Comparison of ENCODE assay signal across 21 cellular contexts in genomic region chr19:43538922-43539321, GRCh38. TPM values are rescaled to one million over a fixed set of nuclear protein-coding genes. Genes with fewer than 3 reads are reported as not detected.
A peak's percentile ranks its signal among the peaks of the same experiment; 100 is the strongest.
DNase-seq lines count a peak whose midpoint lies in the region; ATAC-seq, FAIRE-seq and TF ChIP-seq lines count a peak whose summit lies in the region.
"Had no signal": no experiment of that assay in that cellular context is flagged by ENCODE, and none has a peak within 500 bp of the region (broad histone marks: within the 10 kb centered on the region; RNA-seq: fewer than 3 reads in every experiment).

No MANE protein-coding gene starts in this region.

- H3K56ac ChIP-seq in mesendoderm (ENCODE audit: low read length), result no peak overlapping the region

- H2BK15ac ChIP-seq in mesendoderm (replicated peaks; ENCODE audit: low read depth), result no peak overlapping the region

- peaks cover 4% of the 10 kb centered on the region for H3K9me3 Mint-ChIP-seq in activated naive CD8-positive, alpha-beta T cell treated with anti-CD3 and anti-CD28 coated beads, Interleukin-2, amount 10 ng/mL, durations not matched to agents 7 days and 5 days
- H3K9me3 Mint-ChIP-seq in activated naive CD8-positive, alpha-beta T cell treated with anti-CD3 and anti-CD28 coated beads for 36 hours, result peaks cover 7% of the 10 kb centered on the region
- H3K9me3 Mint-ChIP-seq in neural progenitor cell, result peaks cover 12% of the 10 kb centered on the region

- H3K9me3 ChIP-seq in K562 (replicated peaks; ENCODE audit: control insufficient read depth, insufficient read depth, low read depth, low read length) (peaks cover 1% of the 10 kb centered on the region; the same call in 1 of the 2 replicates), neural progenitor cell (ENCODE audit: low read depth) (peaks cover 9% of the 10 kb centered on the region)

- intact Hi-C loops in K562 (cut with micrococcal nuclease), result loop anchor here (10.0 kb wide), 1 partner anchor 126 kb away; no protein-coding TSS in a partner anchor

- no TSS peak for BruUV-seq in K562 (replicated peaks; lab: Mats Ljungman, UMichigan)

- no peak for TF ChIP-seq POLR2A in K562 (conservative IDR thresholded peaks at IDR 0.05)

- no peak overlapping the region for H3K9ac ChIP-seq in K562 (ENCODE audit: insufficient read depth in 1 of 2, low read depth in 2 of 2, low read length in 2 of 2)
- no peak overlapping the region for H3K9ac ChIP-seq in neural progenitor cell
- no peak overlapping the region for H3K9ac ChIP-seq in mesendoderm (ENCODE audit: low read length)
- H3K9ac ChIP-seq: GM23248 had no signal

- no peak overlapping the region for H2BK5ac ChIP-seq in mesendoderm (ENCODE audit: low read length)

- no peak for DNase-seq in activated naive CD8-positive, alpha-beta T cell treated with anti-CD3 and anti-CD28 coated beads, Interleukin-2, amount 10 ng/mL, durations not matched to agents 7 days and 5 days
- no peak for DNase-seq in activated naive CD8-positive, alpha-beta T cell treated with anti-CD3 and anti-CD28 coated beads for 36 hours
- no peak for DNase-seq in K562 (ENCODE audit: extremely low read depth in 1 of 4, low spot score in 3 of 4)
- no peak for DNase-seq in neural progenitor cell (ENCODE audit: low spot score)
- no peak for DNase-seq in mesendoderm
- no peak for DNase-seq in HuH-7 (ENCODE audit: low spot score)
- DNase-seq in hypothalamus (lab: John Stamatoyannopoulos, UW), result no peak
- DNase-seq: 8988T; C1 segment of cervical spinal cord; Calu3; CD4-positive, alpha-beta memory T cell; COR-L47; DMS53; DMS79 treated with DMSO at 0.1 percent for 48 hours; GM23248; H7; HCEC 1CT had no signal

- no peak overlapping the region for H3K27ac ChIP-seq in K562 (ENCODE audit: extremely low read depth, low read depth, low read length)
- no peak overlapping the region for H3K27ac ChIP-seq in neural progenitor cell
- H3K27ac ChIP-seq in mesendoderm (ENCODE audit: low read depth, low read length), result no peak overlapping the region
- H3K27ac ChIP-seq: GM23248 had no signal

- peaks cover 13% of the 10 kb centered on the region for H3F3A ChIP-seq in neural progenitor cell (ENCODE audit: low read depth)

- peak overlapping the region; percentile 15 for H3K27ac Mint-ChIP-seq in activated naive CD8-positive, alpha-beta T cell treated with anti-CD3 and anti-CD28 coated beads, Interleukin-2, amount 10 ng/mL, durations not matched to agents 7 days and 5 days
- no peak overlapping the region for H3K27ac Mint-ChIP-seq in activated naive CD8-positive, alpha-beta T cell treated with anti-CD3 and anti-CD28 coated beads for 36 hours
- no peak overlapping the region for H3K27ac Mint-ChIP-seq in neural progenitor cell

- H3K18ac ChIP-seq in mesendoderm (ENCODE audit: low read length), result no peak overlapping the region

- no peak overlapping the region for H4K8ac ChIP-seq in mesendoderm (ENCODE audit: low read depth, low read length)

- peaks cover 0 to 16% of the 10 kb centered on the region in 2 experiments; a peak in 2 of 5 replicates for H3K4me1 ChIP-seq in K562 (replicated peaks in 1 of 2; ENCODE audit: control insufficient read depth in 2 of 2, insufficient read depth in 2 of 2, low read length in 2 of 2)
- no peaks in the 10 kb centered on the region for H3K4me1 ChIP-seq in neural progenitor cell
- peaks cover 3% of the 10 kb centered on the region for H3K4me1 ChIP-seq in mesendoderm (ENCODE audit: control insufficient read depth, low read depth, low read length)

- no peak overlapping the region for H3K4me2 ChIP-seq in K562 (ENCODE audit: insufficient read depth, low read length)
- H3K4me2 ChIP-seq in neural progenitor cell, result no peak overlapping the region
- no peak overlapping the region for H3K4me2 ChIP-seq in mesendoderm (ENCODE audit: low read length)

- POLR2A ChIA-PET in activated naive CD8-positive, alpha-beta T cell treated with anti-CD3 and anti-CD28 coated beads, Interleukin-2, amount 10 ng/mL, durations not matched to agents 7 days and 5 days (lab: Charles Lee), result no interaction called here
- POLR2A ChIA-PET in K562 (lab: Yijun Ruan, JAX), result no interaction called here

- H3K4me3 Mint-ChIP-seq in activated naive CD8-positive, alpha-beta T cell treated with anti-CD3 and anti-CD28 coated beads, Interleukin-2, amount 10 ng/mL, durations not matched to agents 7 days and 5 days, result no peak overlapping the region
- H3K4me3 Mint-ChIP-seq in activated naive CD8-positive, alpha-beta T cell treated with anti-CD3 and anti-CD28 coated beads for 36 hours, result no peak overlapping the region
- H3K4me3 Mint-ChIP-seq in neural progenitor cell, result peak overlapping the region; percentile 2
- H3K4me3 Mint-ChIP-seq: CD4-positive, alpha-beta memory T cell had no signal

- no peaks in the 10 kb centered on the region for H3K27me3 Mint-ChIP-seq in activated naive CD8-positive, alpha-beta T cell treated with anti-CD3 and anti-CD28 coated beads, Interleukin-2, amount 10 ng/mL, durations not matched to agents 7 days and 5 days
- H3K27me3 Mint-ChIP-seq in activated naive CD8-positive, alpha-beta T cell treated with anti-CD3 and anti-CD28 coated beads for 36 hours, result no peaks in the 10 kb centered on the region
- peaks cover 5% of the 10 kb centered on the region for H3K27me3 Mint-ChIP-seq in neural progenitor cell (ENCODE audit: insufficient read depth, low read depth)
- H3K27me3 Mint-ChIP-seq: CD4-positive, alpha-beta memory T cell had no signal

- CTCF ChIA-PET in K562 (lab: Yijun Ruan, JAX; ENCODE audit: low intra/inter-chr PET ratio), result no interaction called here

- H3K79me2 ChIP-seq in K562 (ENCODE audit: control insufficient read depth, insufficient read depth, low read length), result no peaks in the 10 kb centered on the region
- H3K79me2 ChIP-seq in neural progenitor cell (ENCODE audit: low read depth), result no peaks in the 10 kb centered on the region
- H3K79me2 ChIP-seq in mesendoderm (ENCODE audit: control insufficient read depth, insufficient read depth, low read length), result no peaks in the 10 kb centered on the region

- H3K4ac ChIP-seq in mesendoderm (ENCODE audit: low read depth, low read length), result no peak overlapping the region

- no peak overlapping the region for H2BK120ac ChIP-seq in mesendoderm (ENCODE audit: low read depth, low read length)

- H3K36me3 Mint-ChIP-seq in activated naive CD8-positive, alpha-beta T cell treated with anti-CD3 and anti-CD28 coated beads, Interleukin-2, amount 10 ng/mL, durations not matched to agents 7 days and 5 days, result peaks cover 34% of the 10 kb centered on the region
- peaks cover 40% of the 10 kb centered on the region for H3K36me3 Mint-ChIP-seq in activated naive CD8-positive, alpha-beta T cell treated with anti-CD3 and anti-CD28 coated beads for 36 hours
- peaks cover 51% of the 10 kb centered on the region for H3K36me3 Mint-ChIP-seq in neural progenitor cell

- FAIRE-seq in K562 (lab: Jason Lieb, UNC), result no peak
- FAIRE-seq: GM12892, H1 had no signal

- no peak overlapping the region for H3K23ac ChIP-seq in mesendoderm (ENCODE audit: low read length)

- no peaks in the 10 kb centered on the region for H3K9me1 ChIP-seq in K562 (ENCODE audit: control insufficient read depth, insufficient read depth, low read length)

- H3K27me3 ChIP-seq in K562 (ENCODE audit: control insufficient read depth in 2 of 2, insufficient read depth in 2 of 2, low read length in 2 of 2) (no peaks in the 10 kb centered on the region), neural progenitor cell (no peaks in the 10 kb centered on the region), mesendoderm (ENCODE audit: insufficient read depth, low read length, poor library complexity) (no peaks in the 10 kb centered on the region)

- TF ChIP-seq CTCF in K562 (IDR thresholded peaks at IDR 0.05 in 2 of 3, conservative IDR thresholded peaks at IDR 0.05 in 1 of 3; ENCODE audit: insufficient read depth in 2 of 3, low read depth in 1 of 3, low read length in 3 of 3) (no peak), neural progenitor cell (IDR thresholded peaks at IDR 0.05) (no peak)

- no peaks in the 10 kb centered on the region; the same call in 1 of the 2 replicates for H4K20me1 ChIP-seq in K562 (replicated peaks; ENCODE audit: control insufficient read depth, insufficient read depth, low read length)
- no peaks in the 10 kb centered on the region for H4K20me1 ChIP-seq in neural progenitor cell (ENCODE audit: low read depth)

- no peaks in the 10 kb centered on the region for H3K79me1 ChIP-seq in mesendoderm (ENCODE audit: low read length)

- H2AFZ ChIP-seq in K562 (ENCODE audit: low read depth, low read length) (no peak overlapping the region), neural progenitor cell (replicated peaks) (no peak overlapping the region)
- H2AFZ ChIP-seq: GM23248 had no signal

- in situ Hi-C loops in K562 (cut with MboI), result no loop called here

- H3K36me3 ChIP-seq in K562 (ENCODE audit: control insufficient read depth, insufficient read depth, low read length), result peaks cover 47% of the 10 kb centered on the region; the same call in 2 of the 3 replicates
- H3K36me3 ChIP-seq in neural progenitor cell, result peaks cover 13% of the 10 kb centered on the region
- H3K36me3 ChIP-seq in mesendoderm (ENCODE audit: control insufficient read depth, insufficient read depth, low read length), result peaks cover 10% of the 10 kb centered on the region

- H3K4me1 Mint-ChIP-seq in activated naive CD8-positive, alpha-beta T cell treated with anti-CD3 and anti-CD28 coated beads, Interleukin-2, amount 10 ng/mL, durations not matched to agents 7 days and 5 days, result peaks cover 4% of the 10 kb centered on the region
- peaks cover 3% of the 10 kb centered on the region for H3K4me1 Mint-ChIP-seq in activated naive CD8-positive, alpha-beta T cell treated with anti-CD3 and anti-CD28 coated beads for 36 hours
- H3K4me1 Mint-ChIP-seq in neural progenitor cell, result peaks cover 12% of the 10 kb centered on the region

- H2AK5ac ChIP-seq in mesendoderm (ENCODE audit: low read length), result no peak overlapping the region

- no peak overlapping the region for H4K5ac ChIP-seq in mesendoderm (ENCODE audit: low read length)

- ATAC-seq in activated naive CD8-positive, alpha-beta T cell treated with anti-CD3 and anti-CD28 coated beads, Interleukin-2, amount 10 ng/mL, durations not matched to agents 7 days and 5 days (ENCODE audit: low read depth), result no peak
- no peak for ATAC-seq in K562

- no peak for TF ChIP-seq EP300 in K562 (IDR thresholded peaks at IDR 0.05; ENCODE audit: low read length)

- H3K4me3 ChIP-seq in K562 (no peak overlapping the region), neural progenitor cell (no peak overlapping the region), mesendoderm (ENCODE audit: low read length) (no peak overlapping the region)
- H3K4me3 ChIP-seq: GM23248 had no signal

- no peak for TF ChIP-seq RAD21 in K562 (CRISPR knock-in tag; conservative IDR thresholded peaks at IDR 0.05 in 1 of 2, IDR thresholded peaks at IDR 0.05 in 1 of 2)

RNA-seq across cellular contexts. Expression of gene ZNF575, which starts 5.9 kb away (rescaled TPM):
- 1 to 10 TPM; 3.9 to 4.6 TPM for total RNA-seq in activated naive CD8-positive, alpha-beta T cell treated with anti-CD3 and anti-CD28 coated beads, Interleukin-2, amount 10 ng/mL, durations not matched to agents 7 days and 5 days
- 1 to 10 TPM; 2.0 to 2.2 TPM for total RNA-seq in activated naive CD8-positive, alpha-beta T cell treated with anti-CD3 and anti-CD28 coated beads for 36 hours
- total RNA-seq in K562 (2011; cell fraction: chromatin; rRNA removed; ENCODE audit: low replicate concordance), result not detected in 2 replicates
- total RNA-seq in K562 (2011; cell fraction: nucleolus; rRNA removed), result not detected in 2 replicates
- not detected in 2 replicates for total RNA-seq in K562 (2011; cell fraction: nucleoplasm; rRNA removed)
- 0.32 and 0.37 TPM in 2 replicates for total RNA-seq in K562 (2014; rRNA removed)
- total RNA-seq in K562 (2014; rRNA removed; fragmentation: Illumina TruSeq; extraction: Trizol), result not detected in 2 replicates
- total RNA-seq in K562 (2015; rRNA removed; fragmentation: Illumina TruSeq; extraction: Trizol), result not detected in 2 replicates
- 0.20 and 0.72 TPM in 2 replicates for total RNA-seq in K562 (2021)
- 0.03 TPM in 1 of 2 replicates, not detected in the other for polyA plus RNA-seq in K562 (2011; rRNA removed)
- polyA plus RNA-seq in K562 (2011; cell fraction: cytosol; rRNA removed), result 0.06 TPM in 1 of 2 replicates, not detected in the other
- polyA plus RNA-seq in K562 (2011; cell fraction: nucleus; rRNA removed), result 0.06 and 0.31 TPM in 2 replicates
- 0.25 and 0.65 TPM in 2 replicates for polyA plus RNA-seq in K562 (2012)
- not detected in 2 replicates for polyA plus RNA-seq in K562 (2014; fragmentation: Illumina TruSeq; extraction: Trizol)
- polyA plus RNA-seq in K562 (2014; fragmentation: Nextera tagmentation; extraction: Ambion mirVana), result not detected
- 0.98 and 1.4 TPM in 2 replicates for polyA plus RNA-seq in K562 (2014; rRNA removed)
- not detected in 2 replicates for polyA minus RNA-seq in K562 (2011; rRNA and poly(A)+ RNA removed)
- not detected in 2 replicates for polyA minus RNA-seq in K562 (2011; cell fraction: cytosol; rRNA and poly(A)+ RNA removed)
- polyA minus RNA-seq in K562 (2011; cell fraction: nucleus; rRNA and poly(A)+ RNA removed), result not detected in 2 replicates
- total RNA-seq in neural progenitor cell (ENCODE audit: low replicate concordance), result not detected in 2 replicates
- polyA plus RNA-seq in mesendoderm (2013, experiment 1 of 2), result 0.13 TPM
- 0.27 TPM for polyA plus RNA-seq in mesendoderm (2013, experiment 2 of 2)
- total RNA-seq: Daoy, G401, H1, H7 had no signal

RNA-seq across cellular contexts. Expression of gene ETHE1, which starts 11.9 kb away (rescaled TPM):
- total RNA-seq in activated naive CD8-positive, alpha-beta T cell treated with anti-CD3 and anti-CD28 coated beads, Interleukin-2, amount 10 ng/mL, durations not matched to agents 7 days and 5 days, result 10 to 100 TPM; 57.1 to 61.1 TPM
- total RNA-seq in activated naive CD8-positive, alpha-beta T cell treated with anti-CD3 and anti-CD28 coated beads for 36 hours, result 10 to 100 TPM; 41.5 to 44.8 TPM
- 5.9 and 15.8 TPM in 2 replicates for total RNA-seq in K562 (2011; cell fraction: chromatin; rRNA removed; ENCODE audit: low replicate concordance)
- 20.1 and 21.7 TPM in 2 replicates for total RNA-seq in K562 (2011; cell fraction: nucleolus; rRNA removed)
- total RNA-seq in K562 (2011; cell fraction: nucleoplasm; rRNA removed), result 11.6 and 14.7 TPM in 2 replicates
- total RNA-seq in K562 (2014; rRNA removed), result 15.7 and 17.1 TPM in 2 replicates
- total RNA-seq in K562 (2014; rRNA removed; fragmentation: Illumina TruSeq; extraction: Trizol), result 5.2 and 5.9 TPM in 2 replicates
- 8.8 and 10.2 TPM in 2 replicates for total RNA-seq in K562 (2015; rRNA removed; fragmentation: Illumina TruSeq; extraction: Trizol)
- 9.1 and 13.0 TPM in 2 replicates for total RNA-seq in K562 (2021)
- 17.3 and 28.5 TPM in 2 replicates for polyA plus RNA-seq in K562 (2011; rRNA removed)
- polyA plus RNA-seq in K562 (2011; cell fraction: cytosol; rRNA removed), result 36.7 and 38.1 TPM in 2 replicates
- polyA plus RNA-seq in K562 (2011; cell fraction: nucleus; rRNA removed), result 28.8 and 29.7 TPM in 2 replicates
- polyA plus RNA-seq in K562 (2012), result 15.5 and 28.0 TPM in 2 replicates
- 10.2 and 13.8 TPM in 2 replicates for polyA plus RNA-seq in K562 (2014; fragmentation: Illumina TruSeq; extraction: Trizol)
- 1 to 10 TPM; 2.9 to 5.4 TPM for polyA plus RNA-seq in K562 (2014; fragmentation: Nextera tagmentation; extraction: Ambion mirVana)
- 19.1 and 21.0 TPM in 2 replicates for polyA plus RNA-seq in K562 (2014; rRNA removed)
- polyA minus RNA-seq in K562 (2011; rRNA and poly(A)+ RNA removed), result 12.5 and 13.7 TPM in 2 replicates
- 9.9 and 10.0 TPM in 2 replicates for polyA minus RNA-seq in K562 (2011; cell fraction: cytosol; rRNA and poly(A)+ RNA removed)
- 10.8 and 14.2 TPM in 2 replicates for polyA minus RNA-seq in K562 (2011; cell fraction: nucleus; rRNA and poly(A)+ RNA removed)
- 13.6 and 27.8 TPM in 2 replicates for total RNA-seq in neural progenitor cell (ENCODE audit: low replicate concordance)
- polyA plus RNA-seq in mesendoderm (2013, experiment 1 of 2), result 6.7 TPM
- polyA plus RNA-seq in mesendoderm (2013, experiment 2 of 2), result 6.7 TPM

RNA-seq across cellular contexts. Expression of gene PHLDB3, which starts 34.4 kb away (rescaled TPM):
- 10 to 100 TPM; 19.8 to 22.1 TPM for total RNA-seq in activated naive CD8-positive, alpha-beta T cell treated with anti-CD3 and anti-CD28 coated beads, Interleukin-2, amount 10 ng/mL, durations not matched to agents 7 days and 5 days
- 10 to 100 TPM; 12.7 to 13.1 TPM for total RNA-seq in activated naive CD8-positive, alpha-beta T cell treated with anti-CD3 and anti-CD28 coated beads for 36 hours
- total RNA-seq in K562 (2011; cell fraction: chromatin; rRNA removed; ENCODE audit: low replicate concordance), result 14.2 and 34.8 TPM in 2 replicates
- total RNA-seq in K562 (2011; cell fraction: nucleolus; rRNA removed), result 26.8 and 32.0 TPM in 2 replicates
- 21.6 and 22.4 TPM in 2 replicates for total RNA-seq in K562 (2011; cell fraction: nucleoplasm; rRNA removed)
- 23.5 and 28.0 TPM in 2 replicates for total RNA-seq in K562 (2014; rRNA removed)
- total RNA-seq in K562 (2014; rRNA removed; fragmentation: Illumina TruSeq; extraction: Trizol), result 1.1 and 1.6 TPM in 2 replicates
- total RNA-seq in K562 (2015; rRNA removed; fragmentation: Illumina TruSeq; extraction: Trizol), result 5.4 and 6.4 TPM in 2 replicates
- 11.8 and 12.7 TPM in 2 replicates for total RNA-seq in K562 (2021)
- 3.5 and 6.1 TPM in 2 replicates for polyA plus RNA-seq in K562 (2011; rRNA removed)
- polyA plus RNA-seq in K562 (2011; cell fraction: cytosol; rRNA removed), result 4.1 and 7.2 TPM in 2 replicates
- polyA plus RNA-seq in K562 (2011; cell fraction: nucleus; rRNA removed), result 14.5 and 21.6 TPM in 2 replicates
- 6.0 and 10.5 TPM in 2 replicates for polyA plus RNA-seq in K562 (2012)
- 3.9 and 6.7 TPM in 2 replicates for polyA plus RNA-seq in K562 (2014; fragmentation: Illumina TruSeq; extraction: Trizol)
- polyA plus RNA-seq in K562 (2014; fragmentation: Nextera tagmentation; extraction: Ambion mirVana), result under 1 TPM; 0.04 to 0.06 TPM
- 5.2 and 11.4 TPM in 2 replicates for polyA plus RNA-seq in K562 (2014; rRNA removed)
- polyA minus RNA-seq in K562 (2011; rRNA and poly(A)+ RNA removed), result 2.2 and 2.6 TPM in 2 replicates
- polyA minus RNA-seq in K562 (2011; cell fraction: cytosol; rRNA and poly(A)+ RNA removed), result 6.7 and 8.9 TPM in 2 replicates
- 11.0 and 13.3 TPM in 2 replicates for polyA minus RNA-seq in K562 (2011; cell fraction: nucleus; rRNA and poly(A)+ RNA removed)
- 3.4 and 21.9 TPM in 2 replicates for total RNA-seq in neural progenitor cell (ENCODE audit: low replicate concordance)
- polyA plus RNA-seq in mesendoderm (2013, experiment 1 of 2), result 2.3 TPM
- 2.3 TPM for polyA plus RNA-seq in mesendoderm (2013, experiment 2 of 2)

RNA-seq across cellular contexts. Expression of gene XRCC1, which starts 36.4 kb away (rescaled TPM):
- 10 to 100 TPM; 40.0 to 43.2 TPM for total RNA-seq in activated naive CD8-positive, alpha-beta T cell treated with anti-CD3 and anti-CD28 coated beads, Interleukin-2, amount 10 ng/mL, durations not matched to agents 7 days and 5 days
- total RNA-seq in activated naive CD8-positive, alpha-beta T cell treated with anti-CD3 and anti-CD28 coated beads for 36 hours, result 10 to 100 TPM; 35.4 to 36.8 TPM
- total RNA-seq in K562 (2011; cell fraction: chromatin; rRNA removed; ENCODE audit: low replicate concordance), result 25.5 and 58.8 TPM in 2 replicates
- 39.7 and 51.4 TPM in 2 replicates for total RNA-seq in K562 (2011; cell fraction: nucleolus; rRNA removed)
- total RNA-seq in K562 (2011; cell fraction: nucleoplasm; rRNA removed), result 27.4 and 37.4 TPM in 2 replicates
- total RNA-seq in K562 (2014; rRNA removed) (31.5 and 40.2 TPM in 2 replicates), K562 (2014; rRNA removed; fragmentation: Illumina TruSeq; extraction: Trizol) (10.4 and 13.7 TPM in 2 replicates), K562 (2015; rRNA removed; fragmentation: Illumina TruSeq; extraction: Trizol) (24.4 and 24.9 TPM in 2 replicates), K562 (2021) (24.9 and 27.9 TPM in 2 replicates), neural progenitor cell (ENCODE audit: low replicate concordance) (33.8 and 88.8 TPM in 2 replicates)
- polyA plus RNA-seq in K562 (2011; rRNA removed) (21.8 and 23.3 TPM in 2 replicates), K562 (2014; fragmentation: Illumina TruSeq; extraction: Trizol) (36.9 and 37.0 TPM in 2 replicates), K562 (2014; fragmentation: Nextera tagmentation; extraction: Ambion mirVana) (1 to 10 TPM; 1.5 to 5.2 TPM), K562 (2014; rRNA removed) (33.8 and 34.9 TPM in 2 replicates)
- 24.3 and 42.9 TPM in 2 replicates for polyA plus RNA-seq in K562 (2011; cell fraction: cytosol; rRNA removed)
- 24.5 and 33.4 TPM in 2 replicates for polyA plus RNA-seq in K562 (2011; cell fraction: nucleus; rRNA removed)
- 32.0 and 53.8 TPM in 2 replicates for polyA plus RNA-seq in K562 (2012)
- 15.2 and 24.9 TPM in 2 replicates for polyA minus RNA-seq in K562 (2011; rRNA and poly(A)+ RNA removed)
- 20.2 and 26.3 TPM in 2 replicates for polyA minus RNA-seq in K562 (2011; cell fraction: cytosol; rRNA and poly(A)+ RNA removed)
- 17.1 and 18.3 TPM in 2 replicates for polyA minus RNA-seq in K562 (2011; cell fraction: nucleus; rRNA and poly(A)+ RNA removed)
- polyA plus RNA-seq in mesendoderm (2013, experiment 1 of 2), result 25.6 TPM
- 24.3 TPM for polyA plus RNA-seq in mesendoderm (2013, experiment 2 of 2)

RNA-seq across cellular contexts. Expression of gene PINLYP, which starts 36.7 kb away (rescaled TPM):
- total RNA-seq in activated naive CD8-positive, alpha-beta T cell treated with anti-CD3 and anti-CD28 coated beads, Interleukin-2, amount 10 ng/mL, durations not matched to agents 7 days and 5 days, result 10 to 100 TPM; 11.7 to 15.6 TPM
- 10 to 100 TPM; 14.3 to 16.8 TPM for total RNA-seq in activated naive CD8-positive, alpha-beta T cell treated with anti-CD3 and anti-CD28 coated beads for 36 hours
- total RNA-seq in K562 (2011; cell fraction: chromatin; rRNA removed; ENCODE audit: low replicate concordance), result 0.30 and 1.1 TPM in 2 replicates
- total RNA-seq in K562 (2011; cell fraction: nucleolus; rRNA removed), result 0.66 and 1.0 TPM in 2 replicates
- total RNA-seq in K562 (2011; cell fraction: nucleoplasm; rRNA removed), result 0.76 and 0.95 TPM in 2 replicates
- total RNA-seq in K562 (2014; rRNA removed) (1.1 TPM in 2 replicates), K562 (2014; rRNA removed; fragmentation: Illumina TruSeq; extraction: Trizol) (1.1 and 1.7 TPM in 2 replicates), K562 (2015; rRNA removed; fragmentation: Illumina TruSeq; extraction: Trizol) (2.2 and 2.7 TPM in 2 replicates), K562 (2021) (1.00 and 2.4 TPM in 2 replicates), neural progenitor cell (ENCODE audit: low replicate concordance) (4.0 and 8.6 TPM in 2 replicates)
- polyA plus RNA-seq in K562 (2011; rRNA removed) (1.0 and 1.5 TPM in 2 replicates), K562 (2014; fragmentation: Illumina TruSeq; extraction: Trizol) (2.8 and 4.7 TPM in 2 replicates), K562 (2014; fragmentation: Nextera tagmentation; extraction: Ambion mirVana) (1 to 10 TPM; 4.6 to 6.0 TPM), K562 (2014; rRNA removed) (6.7 and 8.0 TPM in 2 replicates)
- 0.73 and 1.8 TPM in 2 replicates for polyA plus RNA-seq in K562 (2011; cell fraction: cytosol; rRNA removed)
- polyA plus RNA-seq in K562 (2011; cell fraction: nucleus; rRNA removed), result 0.51 and 0.56 TPM in 2 replicates
- polyA plus RNA-seq in K562 (2012), result 3.9 and 4.2 TPM in 2 replicates
- 0.11 and 0.24 TPM in 2 replicates for polyA minus RNA-seq in K562 (2011; rRNA and poly(A)+ RNA removed)
- not detected in 2 replicates for polyA minus RNA-seq in K562 (2011; cell fraction: cytosol; rRNA and poly(A)+ RNA removed)
- 0.67 TPM in 1 of 2 replicates, not detected in the other for polyA minus RNA-seq in K562 (2011; cell fraction: nucleus; rRNA and poly(A)+ RNA removed)
- polyA plus RNA-seq in mesendoderm (2013, experiment 1 of 2), result 8.6 TPM
- polyA plus RNA-seq in mesendoderm (2013, experiment 2 of 2), result 8.5 TPM
